14 cellular contexts compared by ENCODE assay signal in genomic region chr16:70712359-70712758, GRCh38. TPM values are rescaled to one million over a fixed set of nuclear protein-coding genes. Genes with fewer than 3 reads are reported as not detected.
DNase-seq lines count a peak whose midpoint lies in the region; ATAC-seq and TF ChIP-seq lines count a peak whose summit lies in the region.
"Had no signal": no experiment of that assay in that cellular context is flagged by ENCODE, and none has a peak within 500 bp of the region (broad histone marks: within the 10 kb centered on the region; RNA-seq: fewer than 3 reads in every experiment).

No MANE protein-coding gene starts in this region.

- H2BK5ac ChIP-seq in IMR-90 (ENCODE audit: low read depth, low read length, poor library complexity, severe bottlenecking) (no peak overlapping the region), mesenchymal stem cell (ENCODE audit: low read depth, low read length, poor library complexity, severe bottlenecking) (no peak overlapping the region)

- H3K79me1 ChIP-seq in IMR-90 (ENCODE audit: low read depth in 1 of 2, low read length in 2 of 2) (peaks cover 9 to 53% of the 10 kb centered on the region in 2 experiments), mesenchymal stem cell (replicated peaks; ENCODE audit: low read length, poor library complexity, severe bottlenecking) (peaks cover 12% of the 10 kb centered on the region)

- no peak overlapping the region for H4K5ac ChIP-seq in IMR-90 (ENCODE audit: low read depth, low read length)

- H3K9me1 ChIP-seq in IMR-90 (ENCODE audit: insufficient read depth, low read length) = peaks cover 40% of the 10 kb centered on the region

- no TSS peak for BruUV-seq in IMR-90 (replicated peaks; lab: Mats Ljungman, UMichigan)

- 86% methylated on average over 8 of the region's 11 CpGs; no CpG with 5 or more reads in 1 of the 2 experiments for WGBS in IMR-90 (ENCODE audit: extremely low coverage in 2 of 2, insufficient read length in 1 of 2), 2 experiments
- 92% methylated on average over 11 of the region's 11 CpGs for WGBS in mesenchymal stem cell
- 86 to 91% (median 91%) methylated on average over 11 of the region's 11 CpGs for WGBS in spleen, 5 donors

- H3K27me3 Mint-ChIP-seq in brain = peaks cover 4% of the 10 kb centered on the region
- H3K27me3 Mint-ChIP-seq: B cell had no signal

- H3K9me3 ChIP-seq in IMR-90 (ENCODE audit: control insufficient read depth, insufficient read depth, low read length) = no peaks in the 10 kb centered on the region
- H3K9me3 ChIP-seq in mesenchymal stem cell (ENCODE audit: control insufficient read depth, low read length) = no peaks in the 10 kb centered on the region
- H3K9me3 ChIP-seq in spleen = no peaks in the 10 kb centered on the region

- no peaks in the 10 kb centered on the region for H3K36me3 Mint-ChIP-seq in brain

- H2AFZ ChIP-seq in IMR-90 (replicated peaks; ENCODE audit: low read length, poor library complexity) = no peak overlapping the region
- no peak overlapping the region for H2AFZ ChIP-seq in mesenchymal stem cell (ENCODE audit: low read depth, low read length)

- CTCF ChIA-PET in IMR-90 (lab: Yijun Ruan, JAX) = no interaction called here

- in situ Hi-C loops in IMR-90 (cut with MboI; ENCODE audit: low sequenced_read_pairs) = no loop called here

- H2BK120ac ChIP-seq in IMR-90 (ENCODE audit: low read depth, low read length) = no peak overlapping the region
- peak overlapping the region; percentile 76 for H2BK120ac ChIP-seq in mesenchymal stem cell (ENCODE audit: low read depth, low read length)

- H3K9ac ChIP-seq in IMR-90 (ENCODE audit: low read depth, low read length) (no peak overlapping the region), mesenchymal stem cell (ENCODE audit: low read length) (no peak overlapping the region)

- H4K91ac ChIP-seq in IMR-90 (ENCODE audit: insufficient read depth, low read depth, low read length) (peak overlapping the region; percentile 4; the same call in 1 of the 2 replicates), mesenchymal stem cell (ENCODE audit: low read length) (peak overlapping the region; percentile 70)

- H4K20me1 ChIP-seq in IMR-90 (ENCODE audit: insufficient read depth, low read length) = no peaks in the 10 kb centered on the region

- peak overlapping the region; percentile 11 for H2AK5ac ChIP-seq in IMR-90 (ENCODE audit: low read depth, low read length)
- H2AK5ac ChIP-seq in mesenchymal stem cell (ENCODE audit: low read length, severe bottlenecking) = no peak overlapping the region

- H3K4me2 ChIP-seq in IMR-90 (ENCODE audit: low read depth, low read length) (no peak overlapping the region), mesenchymal stem cell (ENCODE audit: low read length, poor library complexity, severe bottlenecking) (no peak overlapping the region)

- TF ChIP-seq CTCF in IMR-90 (conservative IDR thresholded peaks at IDR 0.05; ENCODE audit: low read depth, low read length) = no peak
- no peak for TF ChIP-seq CTCF in brain (conservative IDR thresholded peaks at IDR 0.05)
- TF ChIP-seq CTCF in spleen (IDR thresholded peaks at IDR 0.05 in 8 of 11, conservative IDR thresholded peaks at IDR 0.05 in 3 of 11) = no peak

- dilution Hi-C loops in IMR-90 (cut with HindIII; ENCODE audit: low sequenced_read_pairs, unreplicated experiment) = no loop called here

- peak overlapping the region; percentile 75 to 84 for H2BK12ac ChIP-seq in mesenchymal stem cell (ENCODE audit: low read length in 2 of 2)

- H4K8ac ChIP-seq in IMR-90 (ENCODE audit: low read depth in 2 of 2, low read length in 2 of 2) = no peak overlapping the region
- peak overlapping the region; percentile 31 for H4K8ac ChIP-seq in mesenchymal stem cell (ENCODE audit: low read length)

- H3K27me3 ChIP-seq in IMR-90 (ENCODE audit: control insufficient read depth, insufficient read depth, low read length) = no peaks in the 10 kb centered on the region
- H3K27me3 ChIP-seq in mesenchymal stem cell (ENCODE audit: control insufficient read depth in 1 of 2, insufficient read depth in 1 of 2, low read length in 2 of 2) = no peaks in the 10 kb centered on the region
- no peaks in the 10 kb centered on the region for H3K27me3 ChIP-seq in spleen (replicated peaks in 1 of 7)

- intact Hi-C loops in IMR-90 (cut with micrococcal nuclease) (no loop called here), spleen (cut with DNase I; ENCODE audit: low total_unique reads) (no loop called here)

- H2BK15ac ChIP-seq in IMR-90 (ENCODE audit: low read depth, low read length) (no peak overlapping the region), mesenchymal stem cell (ENCODE audit: low read depth, poor library complexity, severe bottlenecking) (no peak overlapping the region)

- H3K4me3 ChIP-seq in IMR-90 (ENCODE audit: insufficient read depth, low read depth, low read length) (no peak overlapping the region), mesenchymal stem cell (ENCODE audit: insufficient read depth in 1 of 2, low read depth in 1 of 2, low read length in 2 of 2) (no peak overlapping the region), spleen (no peak overlapping the region)
- H3K4me3 ChIP-seq: SK-N-MC had no signal

- H3K23ac ChIP-seq in IMR-90 (ENCODE audit: low read depth, low read length) (no peak overlapping the region), mesenchymal stem cell (ENCODE audit: low read length in 2 of 2) (no peak overlapping the region)

- no peak overlapping the region for H3K56ac ChIP-seq in IMR-90 (ENCODE audit: extremely low read depth, insufficient read depth, low read length)

- H3K4ac ChIP-seq in IMR-90 (ENCODE audit: low read depth, low read length) (peak overlapping the region; percentile 40; the same call in 1 of the 2 replicates), mesenchymal stem cell (ENCODE audit: low read depth in 1 of 2, low read length in 2 of 2) (peak overlapping the region; percentile 35 to 71)

- no peak overlapping the region for H2AK9ac ChIP-seq in IMR-90 (replicated peaks; ENCODE audit: low read depth, low read length, poor library complexity)

- H3K27ac ChIP-seq in IMR-90 (ENCODE audit: insufficient read depth, low read length) = no peak overlapping the region
- no peak overlapping the region for H3K27ac ChIP-seq in mesenchymal stem cell (ENCODE audit: low read length, poor library complexity, severe bottlenecking)
- peak overlapping the region in 5 of 8 donors; percentile 67 to 87 (median 78) for H3K27ac ChIP-seq in spleen

- peaks cover 0 to 3% (median 0%) of the 10 kb centered on the region in 5 experiments for H3K9me3 Mint-ChIP-seq in brain
- H3K9me3 Mint-ChIP-seq: CD8-positive, alpha-beta T cell had no signal

- ATAC-seq in IMR-90 (ENCODE audit: low read depth) (no peak), HG02798 (IDR thresholded peaks at IDR 0.05; ENCODE audit: poor library complexity, unreplicated experiment) (no peak), GM21723 (IDR thresholded peaks at IDR 0.05; ENCODE audit: unreplicated experiment) (no peak), GM21390 (IDR thresholded peaks at IDR 0.05; ENCODE audit: unreplicated experiment) (no peak)
- ATAC-seq: CD8-positive, alpha-beta T cell had no signal

- peak overlapping the region in 3 of 5 experiments; percentile 12 to 30 (median 26) for H3K4me3 Mint-ChIP-seq in brain
- H3K4me3 Mint-ChIP-seq: B cell; CD8-positive, alpha-beta T cell had no signal

- H2BK20ac ChIP-seq in IMR-90 (ENCODE audit: low read depth, low read length) = no peak overlapping the region

- TF ChIP-seq POLR2A in IMR-90 (IDR thresholded peaks at IDR 0.05; ENCODE audit: low read depth, low read length) (no peak), spleen (IDR thresholded peaks at IDR 0.05) (no peak)

- no peak for TF ChIP-seq RAD21 in IMR-90 (IDR thresholded peaks at IDR 0.05; ENCODE audit: low read length)

- DNase-seq in IMR-90 (no peak), mesenchymal stem cell (no peak), spleen (no peak), D341Med (ENCODE audit: low spot score) (no peak)
- DNase-seq: NCI-H1048, NCI-H146, Right ventricle myocardium superior had no signal

- peaks cover 39% of the 10 kb centered on the region for H3K4me1 ChIP-seq in IMR-90 (ENCODE audit: control insufficient read depth, insufficient read depth, low read length)
- peaks cover 29% of the 10 kb centered on the region for H3K4me1 ChIP-seq in mesenchymal stem cell (ENCODE audit: control insufficient read depth, insufficient read depth, low read depth, low read length)
- H3K4me1 ChIP-seq in spleen = peaks cover 22 to 98% (median 78%) of the 10 kb centered on the region in 6 donors

- H3K27ac Mint-ChIP-seq in brain = peak overlapping the region; percentile 79 to 99 (median 98)
- H3K27ac Mint-ChIP-seq: B cell; CD8-positive, alpha-beta T cell had no signal

- peaks cover 91% of the 10 kb centered on the region for H3K4me1 Mint-ChIP-seq in brain
- H3K4me1 Mint-ChIP-seq: B cell had no signal

- H3K36me3 ChIP-seq in IMR-90 (ENCODE audit: control insufficient read depth, insufficient read depth, low read length) (no peaks in the 10 kb centered on the region), mesenchymal stem cell (ENCODE audit: control insufficient read depth in 1 of 2, insufficient read depth in 2 of 2, low read depth in 1 of 2, low read length in 2 of 2) (peaks cover 5 to 24% of the 10 kb centered on the region in 2 experiments), spleen (peaks cover 0 to 84% (median 4%) of the 10 kb centered on the region in 6 donors)

- H3K18ac ChIP-seq in IMR-90 (ENCODE audit: low read depth, low read length) (no peak overlapping the region), mesenchymal stem cell (ENCODE audit: low read depth in 1 of 2, low read length in 2 of 2) (peak overlapping the region; percentile 48 to 80)

- POLR2A ChIA-PET in IMR-90 (lab: Charles Lee; ENCODE audit: unreplicated experiment) = no interaction called here

- H3K14ac ChIP-seq in IMR-90 (replicated peaks; ENCODE audit: low read depth, low read length) = no peak overlapping the region; the same call in 1 of the 2 replicates
- no peak overlapping the region for H3K14ac ChIP-seq in mesenchymal stem cell (ENCODE audit: low read length in 2 of 2)

TF ChIP-seq in IMR-90, 13 proteins besides CTCF, POLR2A, EP300 and RAD21 (continues in another document):
- TF ChIP-seq RCOR1 (IDR thresholded peaks at IDR 0.05; ENCODE audit: insufficient replicate concordance, low read length) (no peak), SMC3 (IDR thresholded peaks at IDR 0.05; ENCODE audit: low read depth, low read length) (no peak)

RNA-seq across cellular contexts. Expression of gene MTSS2, which starts 26.5 kb away (rescaled TPM):
- total RNA-seq in IMR-90 (2012; rRNA removed) = 8.9 and 9.1 TPM in 2 replicates
- 86.2 and 108 TPM in 2 replicates for polyA plus RNA-seq in IMR-90 (2012; rRNA removed)
- 69.9 and 88.4 TPM in 2 replicates for polyA plus RNA-seq in IMR-90 (2012; cell fraction: cytosol; rRNA removed)
- 148 and 251 TPM in 2 replicates for polyA plus RNA-seq in IMR-90 (2012; cell fraction: nucleus; rRNA removed; ENCODE audit: low replicate concordance)
- 231 TPM for polyA plus RNA-seq in brain (ENCODE audit: insufficient read depth, low read depth, low replicate concordance)
- polyA plus RNA-seq in mesenchymal stem cell (2013, experiment 1 of 2) = 105 TPM
- 103 TPM for polyA plus RNA-seq in mesenchymal stem cell (2013, experiment 2 of 2)
- 100 to 1,000 TPM in 3 of 7 donors, 10 to 100 TPM in 4; 40.6 to 116 (median 94.6) TPM for total RNA-seq in spleen
- 10 to 100 TPM in 2 of 3 donors, 1 to 10 TPM in 1; 9.0 to 66.7 (median 12.2) TPM for polyA plus RNA-seq in spleen

Comparison
In these comparisons a context has a peak if more than half of its experiments do, and no peak if none do; other contexts are left out.
1. H3K27ac ChIP-seq: peak in spleen (5 of 8); none in IMR-90 (single experiment) and mesenchymal stem cell (single experiment).